24 cellular contexts compared by ENCODE assay signal in genomic region chr1:18292531-18292930, GRCh38.
DNase-seq lines count a peak whose midpoint lies in the region; ATAC-seq and TF ChIP-seq lines count a peak whose summit lies in the region.
"Had no signal": no experiment of that assay in that cellular context is flagged by ENCODE, and none has a peak within 500 bp of the region (broad histone marks: within the 10 kb centered on the region; RNA-seq: fewer than 3 reads in every experiment).

No MANE protein-coding gene starts in this region.

- H3K9ac ChIP-seq in H9 (ENCODE audit: extremely low read depth, insufficient read length, low read length) (no peak overlapping the region), NT2/D1 (ENCODE audit: insufficient read length, low read depth) (peak overlapping the region; percentile 17), endodermal cell (ENCODE audit: extremely low read depth, low read length, poor library complexity, severe bottlenecking) (no peak overlapping the region), neuronal stem cell (ENCODE audit: low read depth, low read length, poor library complexity) (no peak overlapping the region)
- H3K9ac ChIP-seq: BLaER1 treated with 17β-estradiol and CSF1 and Interleukin-3, amounts not matched to agents 10 nM and 100 nM had no signal

- no peak for TF ChIP-seq CTCF in H9 (conservative IDR thresholded peaks at IDR 0.05)
- no peak for TF ChIP-seq CTCF in endodermal cell (conservative IDR thresholded peaks at IDR 0.05)
- TF ChIP-seq CTCF in ovary (IDR thresholded peaks at IDR 0.05) = no peak

- H3K27ac Mint-ChIP-seq in H9 (peak overlapping the region; percentile 62 to 99 (median 81); a peak in 6 of 7 replicates), endodermal cell (peak overlapping the region; percentile 44)
- H3K27ac Mint-ChIP-seq in effector memory CD8-positive, alpha-beta T cell = no peak overlapping the region
- H3K27ac Mint-ChIP-seq: CD14-positive monocyte; CD4-positive, alpha-beta T cell; CD8-positive, alpha-beta memory T cell; HFFc6 had no signal

- intact Hi-C loops in ovary (cut with DNase I) = no loop called here

- H3K23me2 ChIP-seq in H9 (ENCODE audit: insufficient read length, low read depth, low read length, poor library complexity, severe bottlenecking) = no peaks in the 10 kb centered on the region

- H3K14ac ChIP-seq in H9 (ENCODE audit: insufficient read depth, low read length) = 0 out of 2 replicates have a peak overlapping the region, but pooled peaks have one; percentile 27
- no peak overlapping the region for H3K14ac ChIP-seq in neuronal stem cell (ENCODE audit: low read length)

- H3T11ph ChIP-seq in H9 (ENCODE audit: low read length) = no peak overlapping the region

- H3K4ac ChIP-seq in H9 (ENCODE audit: low read depth, low read length) = no peak overlapping the region
- no peak overlapping the region for H3K4ac ChIP-seq in neuronal stem cell (ENCODE audit: low read length)

- H3K27ac ChIP-seq in H9 (ENCODE audit: insufficient read length, low read depth, low read length) (no peak overlapping the region), endodermal cell (ENCODE audit: low read depth, low read length) (no peak overlapping the region), neuronal stem cell (replicated peaks; ENCODE audit: low read length) (no peak overlapping the region), ovary (no peak overlapping the region)
- H3K27ac ChIP-seq: A549; BLaER1 treated with 17β-estradiol and CSF1 and Interleukin-3, amounts not matched to agents 10 nM and 100 nM had no signal

- H3K4me3 Mint-ChIP-seq in H9 (no peak overlapping the region), endodermal cell (no peak overlapping the region)
- H3K4me3 Mint-ChIP-seq in effector memory CD8-positive, alpha-beta T cell = no peak overlapping the region
- H3K4me3 Mint-ChIP-seq: CD4-positive, alpha-beta T cell; CD8-positive, alpha-beta memory T cell; HFFc6 had no signal

- H3K18ac ChIP-seq in H9 (ENCODE audit: insufficient read length, low read depth, low read length) (no peak overlapping the region), neuronal stem cell (ENCODE audit: low read length) (peak overlapping the region; percentile 15)

- H2BK120ac ChIP-seq in H9 (ENCODE audit: low read depth, low read length, poor library complexity, severe bottlenecking) = no peak overlapping the region
- no peak overlapping the region for H2BK120ac ChIP-seq in neuronal stem cell (ENCODE audit: low read depth, low read length)

- H2AFZ ChIP-seq in H9 (ENCODE audit: low read length) = no peak overlapping the region
- no peak overlapping the region for H2AFZ ChIP-seq in neuronal stem cell (ENCODE audit: low read length)

- H2BK20ac ChIP-seq in H9 (ENCODE audit: low read depth, low read length, poor library complexity, severe bottlenecking) = no peak overlapping the region

- H3K4me3 ChIP-seq in NT2/D1 (ENCODE audit: insufficient read length, low read depth) = no peak overlapping the region
- no peak overlapping the region for H3K4me3 ChIP-seq in endodermal cell (ENCODE audit: low read length)
- no peak overlapping the region for H3K4me3 ChIP-seq in neuronal stem cell (ENCODE audit: low read length in 2 of 2)
- no peak overlapping the region for H3K4me3 ChIP-seq in ovary
- H3K4me3 ChIP-seq: A549; BLaER1 treated with 17β-estradiol and CSF1 and Interleukin-3, amounts not matched to agents 10 nM and 100 nM; GM12878 had no signal

- TF ChIP-seq POLR2A in ovary (IDR thresholded peaks at IDR 0.05) = no peak

- peaks cover 0 to 9% (median 7%) of the 10 kb centered on the region in 3 experiments; a peak in 4 of 7 replicates for H3K36me3 Mint-ChIP-seq in H9 (ENCODE audit: insufficient read depth in 1 of 3, low read depth in 3 of 3)
- H3K36me3 Mint-ChIP-seq in endodermal cell (ENCODE audit: low read depth) = no peaks in the 10 kb centered on the region
- H3K36me3 Mint-ChIP-seq in effector memory CD8-positive, alpha-beta T cell (ENCODE audit: insufficient read depth) = no peaks in the 10 kb centered on the region
- H3K36me3 Mint-ChIP-seq: CD14-positive monocyte; CD8-positive, alpha-beta memory T cell had no signal

- no peak for DNase-seq in H9
- DNase-seq in NT2/D1 (ENCODE audit: low read depth, low spot score) = no peak
- DNase-seq in endodermal cell = no peak
- DNase-seq in neuronal stem cell (ENCODE audit: low spot score) = no peak
- DNase-seq in NCI-H2107 treated with DMSO at 0.1 percent for 48 hours (lab: John Stamatoyannopoulos, UW; ENCODE audit: unreplicated experiment) = no peak
- DNase-seq in ovary = no peak
- no peak for DNase-seq in effector memory CD8-positive, alpha-beta T cell
- DNase-seq: 8988T; ACHN; AML-193; BE2C; CD4-positive, alpha-beta T cell; CD8-positive, alpha-beta memory T cell; DMS 273 treated with DMSO at 0.1 percent for 48 hours; EL; GDM1; GOT3; H7; HFFc6 had no signal

- H3K4me2 ChIP-seq in H9 (ENCODE audit: insufficient read depth, insufficient read length, low read length) = no peak overlapping the region
- H3K4me2 ChIP-seq in neuronal stem cell (ENCODE audit: insufficient read depth, low read length, poor library complexity, severe bottlenecking) = no peak overlapping the region
- H3K4me2 ChIP-seq: A549; BLaER1 treated with 17β-estradiol and CSF1 and Interleukin-3, amounts not matched to agents 10 nM and 100 nM had no signal

- H3K79me2 ChIP-seq in H9 (ENCODE audit: insufficient read depth, low read length) = no peaks in the 10 kb centered on the region

- peak overlapping the region; percentile 8 for H2BK12ac ChIP-seq in H9 (ENCODE audit: insufficient read length, low read depth, low read length)
- H2BK12ac ChIP-seq in neuronal stem cell (ENCODE audit: low read length) = no peak overlapping the region

- H2BK15ac ChIP-seq in H9 (ENCODE audit: low read depth, low read length) = no peak overlapping the region; the same call in 1 of the 2 replicates
- H2BK15ac ChIP-seq in neuronal stem cell (ENCODE audit: low read length) = no peak overlapping the region

- H2AK5ac ChIP-seq in H9 (ENCODE audit: insufficient read length, low read length) = no peak overlapping the region
- H2AK5ac ChIP-seq in neuronal stem cell (ENCODE audit: low read depth, low read length) = peak overlapping the region; percentile 50

- WGBS in H9 (ENCODE audit: extremely low coverage, insufficient read length, low lambda C conversion rate) = no CpG with 5 or more reads among the region's 7 CpGs
- WGBS in endodermal cell (ENCODE audit: insufficient coverage in 1 of 2, insufficient read length in 1 of 2), 2 experiments = 94 to 95% methylated on average over 6 to 7 of the region's 7 CpGs
- WGBS in neuronal stem cell (ENCODE audit: extremely low coverage in 2 of 2, insufficient read length in 2 of 2, insufficient replicate concordance in 1 of 2), 2 donors = no CpG with 5 or more reads among the region's 7 CpGs
- WGBS in ovary, 3 donors = 82 to 84% (median 82%) methylated on average over 7 of the region's 7 CpGs

- H2BK5ac ChIP-seq in H9 (ENCODE audit: insufficient read length, low read length) = no peak overlapping the region
- peak overlapping the region; percentile 6 for H2BK5ac ChIP-seq in neuronal stem cell (ENCODE audit: low read length)

- H3K9me3 Mint-ChIP-seq in H9 (peaks cover 0 to 5% of the 10 kb centered on the region in 2 experiments; a peak in 2 of 5 replicates), endodermal cell (no peaks in the 10 kb centered on the region)
- no peaks in the 10 kb centered on the region for H3K9me3 Mint-ChIP-seq in effector memory CD8-positive, alpha-beta T cell
- H3K9me3 Mint-ChIP-seq: CD4-positive, alpha-beta T cell had no signal

- H3K36me3 ChIP-seq in NT2/D1 (ENCODE audit: insufficient read depth, insufficient read length, low read length) (no peaks in the 10 kb centered on the region), endodermal cell (ENCODE audit: control insufficient read depth, insufficient read depth, low read length) (no peaks in the 10 kb centered on the region), neuronal stem cell (replicated peaks in 1 of 2; ENCODE audit: control insufficient read depth in 2 of 2, insufficient read depth in 2 of 2, low read length in 2 of 2) (no peaks in the 10 kb centered on the region), ovary (no peaks in the 10 kb centered on the region)
- H3K36me3 ChIP-seq: BE2C; BLaER1 treated with 17β-estradiol and CSF1 and Interleukin-3, amounts not matched to agents 10 nM and 100 nM had no signal

- H4K91ac ChIP-seq in H9 (ENCODE audit: insufficient read length, low read depth, low read length) (peak overlapping the region; percentile 32), neuronal stem cell (ENCODE audit: low read depth, low read length, poor library complexity) (no peak overlapping the region)

- no peak for TF ChIP-seq EP300 in ovary (IDR thresholded peaks at IDR 0.05)

- H3K27me3 Mint-ChIP-seq in H9 (ENCODE audit: low read depth) = peaks cover 3% of the 10 kb centered on the region
- peaks cover 10% of the 10 kb centered on the region for H3K27me3 Mint-ChIP-seq in endodermal cell (ENCODE audit: insufficient read depth)
- H3K27me3 Mint-ChIP-seq in effector memory CD8-positive, alpha-beta T cell = peaks cover 33 to 86% of the 10 kb centered on the region in 2 donors

- no peaks in the 10 kb centered on the region for H4K20me1 ChIP-seq in H9 (ENCODE audit: control insufficient read depth, insufficient read depth, insufficient read length)
- H4K20me1 ChIP-seq: BLaER1 treated with 17β-estradiol and CSF1 and Interleukin-3, amounts not matched to agents 10 nM and 100 nM had no signal

- no peak overlapping the region for H4K5ac ChIP-seq in H9 (ENCODE audit: insufficient read length, low read depth, low read length)

- no peaks in the 10 kb centered on the region for H3K9me3 ChIP-seq in H9 (ENCODE audit: control insufficient read depth, low read depth, low read length)
- peaks cover 8% of the 10 kb centered on the region; the same call in 1 of the 2 replicates for H3K9me3 ChIP-seq in NT2/D1 (ENCODE audit: insufficient read depth, low read length)
- H3K9me3 ChIP-seq in endodermal cell (ENCODE audit: control insufficient read depth, low read length) = no peaks in the 10 kb centered on the region
- no peaks in the 10 kb centered on the region for H3K9me3 ChIP-seq in neuronal stem cell (replicated peaks in 1 of 2; ENCODE audit: control insufficient read depth in 2 of 2, insufficient read depth in 1 of 2, low read depth in 1 of 2, low read length in 2 of 2)
- no peaks in the 10 kb centered on the region for H3K9me3 ChIP-seq in ovary
- H3K9me3 ChIP-seq: A549; BE2C; BLaER1 treated with 17β-estradiol and CSF1 and Interleukin-3, amounts not matched to agents 10 nM and 100 nM had no signal

- H3K4me1 Mint-ChIP-seq in H9 = peaks cover 79 to 82% of the 10 kb centered on the region in 2 experiments
- H3K4me1 Mint-ChIP-seq in endodermal cell = peaks cover 6% of the 10 kb centered on the region
- no peaks in the 10 kb centered on the region for H3K4me1 Mint-ChIP-seq in effector memory CD8-positive, alpha-beta T cell (ENCODE audit: low read depth in 2 of 2)
- H3K4me1 Mint-ChIP-seq: CD14-positive monocyte; CD8-positive, alpha-beta memory T cell had no signal

- H3K23ac ChIP-seq in H9 (ENCODE audit: insufficient read length, low read depth, low read length) (no peak overlapping the region), neuronal stem cell (ENCODE audit: low read depth, low read length, poor library complexity) (peak overlapping the region; percentile 37)

- H4K8ac ChIP-seq in H9 (replicated peaks; ENCODE audit: insufficient read length, low read depth, low read length) (no peak overlapping the region), neuronal stem cell (ENCODE audit: low read depth, low read length) (no peak overlapping the region)

- H3K27me3 ChIP-seq in H9 (ENCODE audit: insufficient read depth, low read length) = no peaks in the 10 kb centered on the region
- no peaks in the 10 kb centered on the region for H3K27me3 ChIP-seq in NT2/D1 (ENCODE audit: insufficient read depth, insufficient read length)
- H3K27me3 ChIP-seq in endodermal cell (ENCODE audit: control insufficient read depth, insufficient read depth, low read length, poor library complexity, severe bottlenecking) = no peaks in the 10 kb centered on the region
- peaks cover 0 to 18% (median 4%) of the 10 kb centered on the region in 3 experiments for H3K27me3 ChIP-seq in neuronal stem cell (ENCODE audit: control insufficient read depth in 3 of 3, insufficient read depth in 3 of 3, low read depth in 1 of 3, low read length in 3 of 3)
- H3K27me3 ChIP-seq in ovary = no peaks in the 10 kb centered on the region
- H3K27me3 ChIP-seq: BE2C; BLaER1 treated with 17β-estradiol and CSF1 and Interleukin-3, amounts not matched to agents 10 nM and 100 nM had no signal

- H3K56ac ChIP-seq in H9 (ENCODE audit: insufficient read length, low read depth, low read length) = no peak overlapping the region

- ATAC-seq in effector memory CD8-positive, alpha-beta T cell (replicated peaks) = no peak
- ATAC-seq: A549, GM12878, HCT116 had no signal

- no peaks in the 10 kb centered on the region for H3K79me1 ChIP-seq in H9 (ENCODE audit: insufficient read depth, low read depth, low read length, poor library complexity, severe bottlenecking)
- H3K79me1 ChIP-seq in neuronal stem cell (ENCODE audit: low read depth, low read length) = no peaks in the 10 kb centered on the region

- H3K4me1 ChIP-seq in H9 (ENCODE audit: insufficient read depth, low read length) = peaks cover 14% of the 10 kb centered on the region; the same call in 1 of the 2 replicates
- peaks cover 27% of the 10 kb centered on the region for H3K4me1 ChIP-seq in NT2/D1 (ENCODE audit: insufficient read depth, insufficient read length)
- H3K4me1 ChIP-seq in endodermal cell (ENCODE audit: control insufficient read depth, insufficient read depth, low read length) = peaks cover 7% of the 10 kb centered on the region
- peaks cover 0 to 10% of the 10 kb centered on the region in 2 donors for H3K4me1 ChIP-seq in neuronal stem cell (ENCODE audit: control insufficient read depth in 2 of 2, insufficient read depth in 1 of 2, low read depth in 1 of 2, low read length in 2 of 2)
- H3K4me1 ChIP-seq in ovary (ENCODE audit: insufficient read depth) = no peaks in the 10 kb centered on the region
- H3K4me1 ChIP-seq: A549, BE2C had no signal

Comparison
In these comparisons a context has a peak if more than half of its experiments do, and no peak if none do; other contexts are left out.
1. H3K27ac Mint-ChIP-seq: peak in H9 (3 of 3) and endodermal cell (single experiment); none in effector memory CD8-positive, alpha-beta T cell (0 of 2).